Comparison of ENCODE assay signal across 1 cellular context in genomic region chr1:116418091-116418830, GRCh38.
TF ChIP-seq lines count a peak whose summit lies in the region.

No MANE protein-coding gene starts in this region.

TF ChIP-seq in HepG2, 621 proteins besides CTCF, POLR2A, EP300 and RAD21 (continued from another document and continues in another):
- no peak for TF ChIP-seq HNF1A (IDR thresholded peaks at IDR 0.05; ENCODE audit: low read depth)
- peak; percentile 67; the same call in 1 of the 2 replicates for TF ChIP-seq HNF1A (CRISPR knock-in tag; IDR thresholded peaks at IDR 0.05; ENCODE audit: borderline replicate concordance)
- peak; percentile 92 for TF ChIP-seq PATZ1 (CRISPR knock-in tag; IDR thresholded peaks at IDR 0.05)
- TF ChIP-seq GATAD1 (CRISPR knock-in tag; IDR thresholded peaks at IDR 0.05), result peak; percentile 93
- TF ChIP-seq MED13 (CRISPR knock-in tag; IDR thresholded peaks at IDR 0.05), result 0 out of 2 replicates have a peak, but pooled peaks have one; percentile 56
- 0 out of 2 replicates have a peak, but pooled peaks have one; percentile 30 for TF ChIP-seq SIX4 (CRISPR knock-in tag; IDR thresholded peaks at IDR 0.05)
- peak; percentile 49; the same call in 1 of the 2 replicates for TF ChIP-seq ZNF709 (CRISPR knock-in tag; IDR thresholded peaks at IDR 0.05)
- peak; percentile 62 for TF ChIP-seq DRAP1 (CRISPR knock-in tag; IDR thresholded peaks at IDR 0.05)
- TF ChIP-seq DZIP1 (CRISPR knock-in tag; IDR thresholded peaks at IDR 0.05), result peak; percentile 96
- peak; percentile 94 for TF ChIP-seq ZNF280B (CRISPR knock-in tag; IDR thresholded peaks at IDR 0.05; ENCODE audit: borderline replicate concordance)
- peak; percentile 75 for TF ChIP-seq HIC2 (CRISPR knock-in tag; IDR thresholded peaks at IDR 0.05; ENCODE audit: low read depth)
- peak; percentile 97 for TF ChIP-seq YEATS2 (CRISPR knock-in tag; IDR thresholded peaks at IDR 0.05; ENCODE audit: borderline replicate concordance)
- TF ChIP-seq HES4 (CRISPR knock-in tag; IDR thresholded peaks at IDR 0.05; ENCODE audit: borderline replicate concordance), result peak; percentile 37; the same call in 1 of the 2 replicates
- peak; percentile 86; the same call in 1 of the 2 replicates for TF ChIP-seq SRY (CRISPR knock-in tag; IDR thresholded peaks at IDR 0.05)
- TF ChIP-seq KLF13 (CRISPR knock-in tag; IDR thresholded peaks at IDR 0.05), result 0 out of 2 replicates have a peak, but pooled peaks have one; percentile 46
- no peak for TF ChIP-seq ZNF343 (CRISPR knock-in tag; IDR thresholded peaks at IDR 0.05)
- TF ChIP-seq SATB2 (CRISPR knock-in tag; IDR thresholded peaks at IDR 0.05), result peak; percentile 83; the same call in 1 of the 2 replicates
- peak; percentile 74 for TF ChIP-seq BCL6 (CRISPR knock-in tag; IDR thresholded peaks at IDR 0.05)
- TF ChIP-seq RARG (CRISPR knock-in tag; IDR thresholded peaks at IDR 0.05; ENCODE audit: low read depth), result no peak
- no peak for TF ChIP-seq NR3C1 (CRISPR knock-in tag; IDR thresholded peaks at IDR 0.05)
- peak; percentile 27 for TF ChIP-seq ZNF781 (CRISPR knock-in tag; IDR thresholded peaks at IDR 0.05; ENCODE audit: borderline replicate concordance, not compliant biosample characterization)
- peak; percentile 78 for TF ChIP-seq TGIF2 (CRISPR knock-in tag; IDR thresholded peaks at IDR 0.05)
- peak in 1 of 2 experiments; percentile 44; a peak in 1 of 4 replicates for TF ChIP-seq REST (IDR thresholded peaks at IDR 0.05; ENCODE audit: borderline replicate concordance in 1 of 2, low read depth in 1 of 2, low read length in 2 of 2)
- TF ChIP-seq RNF2 (conservative IDR thresholded peaks at IDR 0.05; ENCODE audit: low read depth), result peak; percentile 82; the same call in 1 of the 2 replicates
- TF ChIP-seq ZNF33B (CRISPR knock-in tag; IDR thresholded peaks at IDR 0.05), result peak; percentile 49; the same call in 1 of the 2 replicates
- 0 out of 2 replicates have a peak, but pooled peaks have one; percentile 58 for TF ChIP-seq ZFP90 (CRISPR knock-in tag; IDR thresholded peaks at IDR 0.05; ENCODE audit: borderline replicate concordance)
- TF ChIP-seq ZHX1 (CRISPR knock-in tag; IDR thresholded peaks at IDR 0.05; ENCODE audit: low read depth), result 0 out of 2 replicates have a peak, but pooled peaks have one; percentile 49
- 0 out of 2 replicates have a peak, but pooled peaks have one; percentile 32 for TF ChIP-seq ZNF629 (CRISPR knock-in tag; conservative IDR thresholded peaks at IDR 0.05)
- TF ChIP-seq MXI1 (IDR thresholded peaks at IDR 0.05; ENCODE audit: borderline replicate concordance, low read depth, low read length), result peak; percentile 47; the same call in 1 of the 3 replicates
- TF ChIP-seq KMT2A (CRISPR knock-in tag; IDR thresholded peaks at IDR 0.05), result peak; percentile 97
- peak; percentile 29; the same call in 1 of the 2 replicates for TF ChIP-seq ZNF720 (CRISPR knock-in tag; IDR thresholded peaks at IDR 0.05)
- peak; percentile 80 for TF ChIP-seq RXRA (CRISPR knock-in tag; IDR thresholded peaks at IDR 0.05)
- peak; percentile 82 for TF ChIP-seq ZNF225 (CRISPR knock-in tag; IDR thresholded peaks at IDR 0.05)
- peak; percentile 93 for TF ChIP-seq YEATS4 (CRISPR knock-in tag; IDR thresholded peaks at IDR 0.05; ENCODE audit: borderline replicate concordance)
- TF ChIP-seq ZBTB7A (CRISPR knock-in tag; IDR thresholded peaks at IDR 0.05), result 0 out of 2 replicates have a peak, but pooled peaks have one; percentile 36
- TF ChIP-seq ZNF879 (CRISPR knock-in tag; IDR thresholded peaks at IDR 0.05), result 0 out of 2 replicates have a peak, but pooled peaks have one; percentile 30
- TF ChIP-seq ZSCAN30 (CRISPR knock-in tag; IDR thresholded peaks at IDR 0.05), result no peak
- 0 out of 2 replicates have a peak, but pooled peaks have one; percentile 79 for TF ChIP-seq ZNF234 (CRISPR knock-in tag; conservative IDR thresholded peaks at IDR 0.05)
- no peak for TF ChIP-seq TBL1XR1 (IDR thresholded peaks at IDR 0.05; ENCODE audit: borderline replicate concordance, low read length, partially characterized antibody)
